ENCODE assay signal across 10 cellular contexts in genomic region chr5:177452688-177453638, GRCh38. TPM values are rescaled to one million over a fixed set of nuclear protein-coding genes. Genes with fewer than 3 reads are reported as not detected.
DNase-seq lines count a peak whose midpoint lies in the region; ATAC-seq, FAIRE-seq and TF ChIP-seq lines count a peak whose summit lies in the region.
"Had no signal": no experiment of that assay in that cellular context is flagged by ENCODE, and none has a peak within 500 bp of the region (broad histone marks: within the 10 kb centered on the region; RNA-seq: fewer than 3 reads in every experiment).

No MANE protein-coding gene starts in this region.

- CTCF ChIA-PET in AG04449 (lab: Yijun Ruan, JAX): interaction anchor here (0.8 to 21.1 kb wide), 22 partner anchors 8 to 341 kb away, joined by 3 to 412 read pairs (median 8); partner anchors contain the start of genes DBN1, F12, GRK6 and MXD3
- CTCF ChIA-PET in Calu3 (lab: Charles Lee): interaction anchor here (1.0 to 5.1 kb wide), 6 partner anchors 45 to 143 kb away, joined by 3 to 80 read pairs (median 6); no protein-coding TSS in a partner anchor
- CTCF ChIA-PET in WTC11 (lab: Charles Lee): interaction anchor here (0.7 to 7.2 kb wide), 14 partner anchors 23 to 149 kb away, joined by 3 to 175 read pairs (median 8); partner anchors contain the start of genes GRK6, PRELID1 and RAB24

- BruUV-seq in Calu3 (replicated peaks; lab: Mats Ljungman, UMichigan): no TSS peak

- H3K36me3 ChIP-seq in left ventricle myocardium inferior: peaks cover 6% of the 10 kb centered on the region
- H3K36me3 ChIP-seq: uterus had no signal

- H3K4me3 Mint-ChIP-seq in Calu3 (ENCODE audit: low read depth, unreplicated experiment): peak overlapping the region; percentile 77
- peak overlapping the region; percentile 78 for H3K4me3 Mint-ChIP-seq in WTC11

- peak overlapping the region; percentile 86 for H3K27ac Mint-ChIP-seq in Calu3 (ENCODE audit: unreplicated experiment)
- no peak overlapping the region for H3K27ac Mint-ChIP-seq in WTC11

- peaks cover 49% of the 10 kb centered on the region for H3K4me1 ChIP-seq in left ventricle myocardium inferior

- H3K27ac ChIP-seq in layer of hippocampus (ENCODE audit: low read depth, low read length) (peak overlapping the region; percentile 12), left ventricle myocardium inferior (replicated peaks) (no peak overlapping the region)

- POLR2A ChIA-PET in AG04449 (lab: Yijun Ruan, JAX) (interaction anchor here (0.8 to 2.9 kb wide), 4 partner anchors 16 to 49 kb away, joined by 4 to 13 read pairs (median 6); no protein-coding TSS in a partner anchor), WTC11 (lab: Charles Lee) (interaction anchor here (0.9 to 4.1 kb wide), 2 partner anchors 9 to 42 kb away, joined by 4 to 16 read pairs; no protein-coding TSS in a partner anchor)

- H3K36me3 Mint-ChIP-seq in Calu3 (ENCODE audit: insufficient read depth, unreplicated experiment) (peaks cover 79% of the 10 kb centered on the region), WTC11 (peaks cover 6% of the 10 kb centered on the region)

- ATAC-seq in WTC11 (no peak), GM18498 (IDR thresholded peaks at IDR 0.05; ENCODE audit: unreplicated experiment) (no peak)

- H3K9me3 ChIP-seq in left ventricle myocardium inferior (replicated peaks): no peaks in the 10 kb centered on the region
- H3K9me3 ChIP-seq: uterus had no signal

- no peaks in the 10 kb centered on the region for H3K27me3 Mint-ChIP-seq in Calu3 (ENCODE audit: unreplicated experiment)
- H3K27me3 Mint-ChIP-seq in WTC11 (ENCODE audit: low read depth): peaks cover 27% of the 10 kb centered on the region

- peaks cover 51% of the 10 kb centered on the region for H3K4me1 Mint-ChIP-seq in Calu3 (ENCODE audit: low read depth, unreplicated experiment)
- H3K4me1 Mint-ChIP-seq in WTC11: peaks cover 49% of the 10 kb centered on the region

- H3K9me3 Mint-ChIP-seq in Calu3 (ENCODE audit: low read depth, unreplicated experiment) (no peaks in the 10 kb centered on the region), WTC11 (no peaks in the 10 kb centered on the region)

- intact Hi-C loops in Calu3 (cut with micrococcal nuclease; ENCODE audit: unreplicated experiment) (loop anchor here (5.0 to 10.0 kb wide), 2 partner anchors 141 to 338 kb away; partner anchors contain the start of gene MXD3), left ventricle myocardium inferior (cut with micrococcal nuclease) (loop anchor here (5.0 to 10.0 kb wide), 2 partner anchors 51 to 138 kb away; partner anchors contain the start of genes MXD3 and PFN3)

- FAIRE-seq in D721Med (lab: Jason Lieb, UNC): no peak

- no peaks in the 10 kb centered on the region for H3K27me3 ChIP-seq in layer of hippocampus (ENCODE audit: control insufficient read depth, insufficient read depth, low read length)
- H3K27me3 ChIP-seq in left ventricle myocardium inferior (ENCODE audit: low read depth): peaks cover 51% of the 10 kb centered on the region
- H3K27me3 ChIP-seq: uterus had no signal

- H3K4me3 ChIP-seq in AG04449 (ENCODE audit: low read depth, low read length) (no peak overlapping the region), left ventricle myocardium inferior (no peak overlapping the region)

- DNase-seq in AG04449 (ENCODE audit: low read depth, low spot score) (no peak), Calu3 (no peak), WTC11 (ENCODE audit: low spot score) (no peak), left ventricle myocardium inferior (no peak), cerebellar cortex (ENCODE audit: low spot score) (no peak), D721Med (ENCODE audit: insufficient read length, low spot score) (no peak)
- DNase-seq: activated CD4-positive, CD25-positive, alpha-beta regulatory T cell treated with anti-CD3 and anti-CD28 coated beads, Interleukin-2, amount 50 U/mL, for 72 hours had no signal

- TF ChIP-seq CTCF in AG04449 (IDR thresholded peaks at IDR 0.05; ENCODE audit: insufficient read depth, low read length, missing control alignments) (peak; percentile 3), Calu3 (IDR thresholded peaks at IDR 0.05; ENCODE audit: unreplicated experiment) (no peak), WTC11 (IDR thresholded peaks at IDR 0.05) (no peak), left ventricle myocardium inferior (IDR thresholded peaks at IDR 0.05; ENCODE audit: borderline replicate concordance) (no peak), D721Med (IDR thresholded peaks at IDR 0.05; ENCODE audit: insufficient read depth, missing control alignments) (no peak)

TF ChIP-seq in WTC11, 78 proteins besides CTCF, POLR2A, EP300 and RAD21:
- 0 out of 2 replicates have a peak, but pooled peaks have one; percentile 8 for TF ChIP-seq ETV6 (CRISPR knock-in tag; IDR thresholded peaks at IDR 0.05)
- no peak for TF ChIP-seq USF2 (CRISPR knock-in tag; IDR thresholded peaks at IDR 0.05)
- no peak for TF ChIP-seq ZBTB43 (CRISPR knock-in tag; IDR thresholded peaks at IDR 0.05)
- TF ChIP-seq EMX1 (CRISPR knock-in tag; IDR thresholded peaks at IDR 0.05): no peak

RNA-seq across cellular contexts. Expression of gene PRR7, which starts 6.3 kb away (rescaled TPM):
- 25.2 and 27.6 TPM in 2 replicates for total RNA-seq in Calu3 (2022)
- 13.1 to 14.7 TPM (median 14.6 TPM) in 3 replicates for total RNA-seq in WTC11 (2021)
- total RNA-seq in left ventricle myocardium inferior: 2.1 TPM

RNA-seq across cellular contexts. Expression of gene DBN1, which starts 20.5 kb away (rescaled TPM):
- total RNA-seq in Calu3 (2022): 207 and 218 TPM in 2 replicates
- 267 to 288 TPM (median 269 TPM) in 3 replicates for total RNA-seq in WTC11 (2021)
- total RNA-seq in left ventricle myocardium inferior: 21.8 TPM

RNA-seq across cellular contexts. Expression of gene GRK6, which starts 26.5 kb away (rescaled TPM):
- total RNA-seq in Calu3 (2022) (64.6 and 72.6 TPM in 2 replicates), WTC11 (2021) (60.7 to 69.2 TPM (median 61.7 TPM) in 3 replicates), left ventricle myocardium inferior (15.6 TPM)

RNA-seq across cellular contexts. Expression of gene F12, which starts 43.6 kb away (rescaled TPM):
- 14.3 and 20.2 TPM in 2 replicates for total RNA-seq in Calu3 (2022)
- total RNA-seq in WTC11 (2021): 10.0 to 12.8 TPM (median 12.1 TPM) in 3 replicates
- total RNA-seq in left ventricle myocardium inferior: not detected

RNA-seq across cellular contexts. Expression of gene PDLIM7, which starts 44.4 kb away (rescaled TPM):
- 400 and 420 TPM in 2 replicates for total RNA-seq in Calu3 (2022)
- 124 to 142 TPM (median 139 TPM) in 3 replicates for total RNA-seq in WTC11 (2021)
- 54.4 TPM for total RNA-seq in left ventricle myocardium inferior
